ENCODE assay signal across 19 cellular contexts in genomic region chr7:137000621-137001020, GRCh38.
"Had no signal": no experiment of that assay in that cellular context is flagged by ENCODE, and none has a peak within 500 bp of the region (broad histone marks: within the 10 kb centered on the region; RNA-seq: fewer than 3 reads in every experiment).

No MANE protein-coding gene starts in this region.

- H3K9me3 ChIP-seq: heart left ventricle, mucosa of descending colon, psoas muscle, stomach, thoracic aorta had no signal

- FAIRE-seq: endometrium, frontal cortex, urothelium cell line had no signal

- H3K4me1 ChIP-seq: psoas muscle had no signal

- ATAC-seq: esophagus mucosa; heart left ventricle; left lobe of liver; mucosa of descending colon; natural killer cell treated with Interleukin-12 subunit alpha and Interleukin-12 subunit beta and Interleukin-15 and Interleukin-18, amount 100 ng/mL, for 72 hours; psoas muscle; sciatic nerve had no signal

- H3K36me3 ChIP-seq: heart left ventricle, stomach, thoracic aorta had no signal

- DNase-seq: effector memory CD4-positive, alpha-beta T cell; heart left ventricle; hippocampal formation; mammary epithelial cell; mucosa of descending colon; psoas muscle; stimulated activated naive CD4-positive, alpha-beta T cell; stomach; substantia nigra; trophoblast cell had no signal

- H3K4me3 ChIP-seq: heart left ventricle, mucosa of descending colon, psoas muscle, skin epidermis, stomach, thoracic aorta had no signal

- H3K27me3 ChIP-seq: heart left ventricle, stomach had no signal

- H3K27ac ChIP-seq: psoas muscle, skin epidermis, thoracic aorta had no signal
